ENCODE assay signal across 8 cellular contexts in the genomic region with DNA sequence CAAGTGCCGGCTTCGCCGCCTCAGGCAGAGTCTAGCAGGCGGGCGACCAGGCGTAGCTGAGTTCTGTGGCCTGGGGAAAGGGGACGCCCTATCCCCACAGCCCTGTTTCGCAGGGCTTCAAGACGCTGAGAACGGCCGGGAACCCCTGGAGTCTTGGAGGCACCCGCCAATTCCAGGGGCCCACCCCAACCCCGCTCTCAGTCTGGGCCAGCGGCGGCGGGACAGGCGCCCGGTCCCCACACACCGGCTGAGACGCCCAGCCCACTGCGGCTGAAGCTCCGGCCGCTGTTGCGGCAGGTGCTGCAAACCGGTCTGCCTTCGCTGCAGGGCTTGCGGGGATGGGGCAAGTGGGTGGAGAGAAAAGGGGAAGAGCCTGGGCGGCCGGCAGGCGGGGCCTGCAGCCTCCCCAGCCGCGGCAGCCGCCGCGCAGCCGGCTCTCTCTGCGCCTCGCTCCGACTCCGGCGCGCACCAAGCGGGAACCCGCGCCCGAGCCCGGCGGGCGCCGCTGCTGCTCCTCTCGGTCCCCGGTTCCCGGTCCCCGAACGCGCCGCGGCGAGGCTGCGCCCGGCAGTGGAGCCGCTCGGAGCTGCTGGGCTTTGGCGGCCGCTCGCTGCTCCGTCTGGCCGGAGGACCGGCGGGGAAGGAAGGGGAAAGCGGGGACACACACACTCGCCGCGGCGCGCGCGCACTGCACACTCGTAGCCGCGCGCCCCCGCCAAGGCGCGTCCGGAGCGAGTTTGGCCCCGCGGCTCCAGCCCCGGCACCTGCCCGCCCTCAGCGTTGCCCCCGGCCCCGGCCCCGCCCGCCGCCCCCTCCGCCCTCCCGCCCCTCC. TPM values are rescaled to one million over a fixed set of nuclear protein-coding genes. Genes with fewer than 3 reads are reported as not detected.
DNase-seq lines count a peak whose midpoint lies in the region; ATAC-seq and TF ChIP-seq lines count a peak whose summit lies in the region.

A gene with protein sequence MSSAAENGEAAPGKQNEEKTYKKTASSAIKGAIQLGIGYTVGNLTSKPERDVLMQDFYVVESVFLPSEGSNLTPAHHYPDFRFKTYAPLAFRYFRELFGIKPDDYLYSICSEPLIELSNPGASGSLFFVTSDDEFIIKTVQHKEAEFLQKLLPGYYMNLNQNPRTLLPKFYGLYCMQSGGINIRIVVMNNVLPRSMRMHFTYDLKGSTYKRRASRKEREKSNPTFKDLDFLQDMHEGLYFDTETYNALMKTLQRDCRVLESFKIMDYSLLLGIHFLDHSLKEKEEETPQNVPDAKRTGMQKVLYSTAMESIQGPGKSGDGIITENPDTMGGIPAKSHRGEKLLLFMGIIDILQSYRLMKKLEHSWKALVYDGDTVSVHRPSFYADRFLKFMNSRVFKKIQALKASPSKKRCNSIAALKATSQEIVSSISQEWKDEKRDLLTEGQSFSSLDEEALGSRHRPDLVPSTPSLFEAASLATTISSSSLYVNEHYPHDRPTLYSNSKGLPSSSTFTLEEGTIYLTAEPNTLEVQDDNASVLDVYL (plus strand): TSS at position 437 of the 832 bp plus-strand sequence. CDS start 117,375 bp downstream, outside the sequence.

- intact Hi-C loops in natural killer cell (cut with micrococcal nuclease) = no loop called here

- no peaks in the 10 kb centered on the region for H3K9me3 Mint-ChIP-seq in activated CD8-positive, alpha-beta memory T cell treated with anti-CD3 and anti-CD28 coated beads, Interleukin-2, amount 10 ng/mL, durations not matched to agents 7 days and 5 days (ENCODE audit: low read depth)
- H3K9me3 Mint-ChIP-seq in natural killer cell = no peaks in the 10 kb centered on the region

- H3K4me1 Mint-ChIP-seq in activated CD8-positive, alpha-beta memory T cell treated with anti-CD3 and anti-CD28 coated beads, Interleukin-2, amount 10 ng/mL, durations not matched to agents 7 days and 5 days = peaks cover 6% of the 10 kb centered on the region
- peaks cover 4 to 18% of the 10 kb centered on the region in 2 donors for H3K4me1 Mint-ChIP-seq in natural killer cell

- TF ChIP-seq CTCF in foreskin fibroblast (IDR thresholded peaks at IDR 0.05; ENCODE audit: low read depth, low read length) = no peak
- no peak for TF ChIP-seq CTCF in natural killer cell (IDR thresholded peaks at IDR 0.05)

- peaks cover 12% of the 10 kb centered on the region; the same call in 1 of the 2 replicates for H4K20me1 ChIP-seq in BLaER1

- H3K27me3 ChIP-seq in BLaER1 (peaks cover 27% of the 10 kb centered on the region), thymus (ENCODE audit: control insufficient read depth, insufficient read depth) (peaks cover 39% of the 10 kb centered on the region)

- H3K4me1 ChIP-seq in BLaER1 = peaks cover 26% of the 10 kb centered on the region
- H3K4me1 ChIP-seq in thymus (ENCODE audit: control insufficient read depth, insufficient read depth, low read length) = no peaks in the 10 kb centered on the region

- peak within 1 kb of the TSS; percentile 57 for H3K27ac Mint-ChIP-seq in activated CD8-positive, alpha-beta memory T cell treated with anti-CD3 and anti-CD28 coated beads, Interleukin-2, amount 10 ng/mL, durations not matched to agents 7 days and 5 days
- H3K27ac Mint-ChIP-seq in natural killer cell = no peak within 1 kb of the TSS

- H3K27me3 Mint-ChIP-seq in activated CD8-positive, alpha-beta memory T cell treated with anti-CD3 and anti-CD28 coated beads, Interleukin-2, amount 10 ng/mL, durations not matched to agents 7 days and 5 days = peaks cover 81% of the 10 kb centered on the region
- peaks cover 54 to 67% of the 10 kb centered on the region in 2 donors for H3K27me3 Mint-ChIP-seq in natural killer cell (ENCODE audit: low read depth in 2 of 2)

- peak within 1 kb of the TSS; percentile 78 for H3K9ac ChIP-seq in BLaER1

- H3K4me3 Mint-ChIP-seq in activated CD8-positive, alpha-beta memory T cell treated with anti-CD3 and anti-CD28 coated beads, Interleukin-2, amount 10 ng/mL, durations not matched to agents 7 days and 5 days = peak within 1 kb of the TSS; percentile 72
- H3K4me3 Mint-ChIP-seq in natural killer cell = peak within 1 kb of the TSS; percentile 84

- ATAC-seq in GM18867 (IDR thresholded peaks at IDR 0.05; ENCODE audit: unreplicated experiment) = peak; percentile 84
- ATAC-seq in HG03064 (IDR thresholded peaks at IDR 0.05; ENCODE audit: low read depth, unreplicated experiment) = peak; percentile 63
- ATAC-seq in activated CD8-positive, alpha-beta memory T cell treated with anti-CD3 and anti-CD28 coated beads, Interleukin-2, amount 10 ng/mL, durations not matched to agents 7 days and 5 days = peak; percentile 91
- peak; percentile 42 to 89 (median 76) for ATAC-seq in natural killer cell

- H3K9me3 ChIP-seq in BLaER1 (no peaks in the 10 kb centered on the region), thymus (ENCODE audit: control insufficient read depth) (no peaks in the 10 kb centered on the region)

- peak within 1 kb of the TSS; percentile 97 for H3K4me2 ChIP-seq in BLaER1

- peak; percentile 78 for DNase-seq in NCI-H2196 (lab: John Stamatoyannopoulos, UW; ENCODE audit: unreplicated experiment)
- DNase-seq in activated CD8-positive, alpha-beta memory T cell treated with anti-CD3 and anti-CD28 coated beads, Interleukin-2, amount 10 ng/mL, durations not matched to agents 7 days and 5 days = peak; percentile 66
- peak; percentile 19 to 66 for DNase-seq in foreskin fibroblast
- DNase-seq in natural killer cell = peak; percentile 18

- H3K27ac ChIP-seq in BLaER1 (peak within 1 kb of the TSS; percentile 72), thymus (ENCODE audit: low read depth) (peak within 1 kb of the TSS; percentile 11)

- H3K36me3 Mint-ChIP-seq in activated CD8-positive, alpha-beta memory T cell treated with anti-CD3 and anti-CD28 coated beads, Interleukin-2, amount 10 ng/mL, durations not matched to agents 7 days and 5 days = no peaks in the 10 kb centered on the region
- H3K36me3 Mint-ChIP-seq in natural killer cell = no peaks in the 10 kb centered on the region

- CTCF ChIA-PET in activated CD8-positive, alpha-beta memory T cell treated with anti-CD3 and anti-CD28 coated beads, Interleukin-2, amount 10 ng/mL, durations not matched to agents 7 days and 5 days (lab: Charles Lee) = interaction anchor here (1.2 kb wide), 1 partner anchor 245 kb away, joined by 3 read pairs; no protein-coding TSS in a partner anchor

- under 1% methylated on average over 99 of the region's 99 CpGs for WGBS in thymus

- H3K36me3 ChIP-seq in BLaER1 = no peaks in the 10 kb centered on the region
- no peaks in the 10 kb centered on the region for H3K36me3 ChIP-seq in thymus (ENCODE audit: control insufficient read depth, insufficient read depth)

- peak within 1 kb of the TSS; percentile 79 for H3K4me3 ChIP-seq in BLaER1
- H3K4me3 ChIP-seq in foreskin fibroblast (ENCODE audit: low read depth in 1 of 2, low read length in 2 of 2) = peak within 1 kb of the TSS; percentile 28 to 36
- peak within 1 kb of the TSS; percentile 40 for H3K4me3 ChIP-seq in thymus (ENCODE audit: low read length)

RNA-seq across cellular contexts. Expression of the gene that starts here (rescaled TPM):
- total RNA-seq in activated CD8-positive, alpha-beta memory T cell treated with anti-CD3 and anti-CD28 coated beads, Interleukin-2, amount 10 ng/mL, durations not matched to agents 7 days and 5 days = 10 to 100 TPM in 1 of 2 experiments, under 1 TPM in 1; 0.85 to 23.2 TPM
- 1 to 10 TPM in 2 of 3 donors, under 1 TPM in 1; 0.73 to 3.4 (median 1.3) TPM for total RNA-seq in natural killer cell
- polyA plus RNA-seq in thymus = 1.2 TPM

Comparison
In these comparisons a context has a peak if more than half of its experiments do, and no peak if none do; other contexts are left out.
1. Peak in every context shown above with its lines: DNase-seq, ATAC-seq, H3K4me3 ChIP-seq and H3K27ac ChIP-seq.
2. DNase-seq: peak in every context shown above with its lines; median percentile 78 in NCI-H2196; 66 in activated CD8-positive, alpha-beta memory T cell treated with anti-CD3 and anti-CD28 coated beads, Interleukin-2, amount 10 ng/mL, durations not matched to agents 7 days and 5 days; 42 in foreskin fibroblast; 18 in natural killer cell.